13 cellular contexts compared by ENCODE assay signal in the genomic region with DNA sequence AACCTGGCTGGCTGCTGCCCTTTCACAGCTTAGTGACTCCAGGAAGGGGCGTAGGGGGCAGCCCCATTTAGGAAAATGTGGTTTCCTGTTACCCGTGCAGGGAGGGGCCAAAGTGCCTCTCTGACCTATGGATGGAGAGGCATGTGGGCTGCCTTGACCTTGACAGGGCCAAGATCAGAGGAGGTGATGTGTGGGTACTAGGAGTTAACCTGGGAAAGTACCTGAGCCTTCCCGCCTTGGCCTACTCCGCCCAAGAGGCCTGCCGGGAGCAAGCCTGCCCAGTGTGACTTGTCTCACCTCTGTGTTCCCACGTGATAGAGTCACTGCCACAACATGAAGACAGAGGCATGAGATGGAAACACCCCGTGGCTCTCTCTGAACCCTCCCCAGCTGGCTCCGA. TPM values are rescaled to one million over a fixed set of nuclear protein-coding genes. Genes with fewer than 3 reads are reported as not detected.
DNase-seq lines count a peak whose midpoint lies in the region; ATAC-seq, FAIRE-seq and TF ChIP-seq lines count a peak whose summit lies in the region.
"Had no signal": no experiment of that assay in that cellular context is flagged by ENCODE, and none has a peak within 500 bp of the region (broad histone marks: within the 10 kb centered on the region; RNA-seq: fewer than 3 reads in every experiment).

No MANE protein-coding gene starts in this region.

- no peaks in the 10 kb centered on the region for H3K79me2 ChIP-seq in H1 (ENCODE audit: control insufficient read depth in 1 of 2, insufficient read depth in 2 of 2, low read length in 2 of 2)

- H2BK120ac ChIP-seq in H1 (replicated peaks; ENCODE audit: low read depth, low read length) = no peak overlapping the region

- no peaks in the 10 kb centered on the region for H3K9me3 ChIP-seq in SJCRH30 (replicated peaks)
- no peaks in the 10 kb centered on the region for H3K9me3 ChIP-seq in H1 (ENCODE audit: insufficient read depth in 2 of 2, low read depth in 1 of 2, low read length in 1 of 2)
- no peaks in the 10 kb centered on the region for H3K9me3 ChIP-seq in esophagus squamous epithelium
- H3K9me3 ChIP-seq in endodermal cell (ENCODE audit: control insufficient read depth, low read length) = no peaks in the 10 kb centered on the region
- H3K9me3 ChIP-seq: thoracic aorta had no signal

- H4K8ac ChIP-seq in H1 (ENCODE audit: extremely low read depth, insufficient read depth, low read length) = 0 out of 2 replicates have a peak overlapping the region, but pooled peaks have one; percentile 18

- no peak overlapping the region for H3K23ac ChIP-seq in H1 (ENCODE audit: insufficient read length)

- peaks cover 0 to 2% of the 10 kb centered on the region in 2 experiments for H4K20me1 ChIP-seq in H1 (replicated peaks in 1 of 2; ENCODE audit: control insufficient read depth in 1 of 2, insufficient read depth in 2 of 2, low read length in 2 of 2)

- H3K4me1 ChIP-seq in SJCRH30 (peaks cover 20% of the 10 kb centered on the region), H1 (replicated peaks in 1 of 4; ENCODE audit: control insufficient read depth in 3 of 4, insufficient read depth in 4 of 4, low read length in 3 of 4) (peaks cover 0 to 4% (median 1%) of the 10 kb centered on the region in 4 experiments; a peak in 2 of 7 replicates), esophagus squamous epithelium (peaks cover 25 to 91% (median 30%) of the 10 kb centered on the region in 3 donors), endodermal cell (ENCODE audit: control insufficient read depth, insufficient read depth, low read length) (no peaks in the 10 kb centered on the region)

- no peak overlapping the region for H2BK5ac ChIP-seq in H1 (ENCODE audit: low read depth, low read length)

- H3K18ac ChIP-seq in H1 (ENCODE audit: extremely low read depth, low read length) = no peak overlapping the region

- no peak overlapping the region for H4K5ac ChIP-seq in H1 (ENCODE audit: insufficient read length, low read depth, low read length)

- DNase-seq in activated naive CD4-positive, alpha-beta T cell treated with anti-CD3 and anti-CD28 coated beads, Interleukin-2, amount 50 U/mL, for 72 hours (ENCODE audit: low spot score in 2 of 2) = peak in 1 of 2 donors; percentile 87
- DNase-seq in activated naive CD4-positive, alpha-beta T cell (lab: John Stamatoyannopoulos, UW) = no peak
- no peak for DNase-seq in SJCRH30
- DNase-seq in H1 (ENCODE audit: low read depth in 1 of 2, low spot score in 2 of 2) = no peak
- peak in 1 of 2 donors; percentile 25 for DNase-seq in stimulated activated effector memory CD8-positive, alpha-beta T cell treated with anti-CD3 and anti-CD28 coated beads, Interleukin-12 subunit alpha, Interleukin-12 subunit beta, amount 100 ng/mL, for 72 hours (ENCODE audit: low spot score in 2 of 2)
- no peak for DNase-seq in HTR-8/SVneo (ENCODE audit: insufficient read length, low spot score)
- no peak for DNase-seq in esophagus squamous epithelium (lab: John Stamatoyannopoulos, UW)
- no peak for DNase-seq in endodermal cell
- DNase-seq: C1 segment of cervical spinal cord had no signal

- no peak overlapping the region for H2AFZ ChIP-seq in H1 (ENCODE audit: low read length)

- TF ChIP-seq EP300 in H1 (IDR thresholded peaks at IDR 0.05; ENCODE audit: borderline replicate concordance in 1 of 2, low read depth in 2 of 2, low read length in 2 of 2) = no peak

- peaks cover 2% of the 10 kb centered on the region; the same call in 1 of the 2 replicates for H3K23me2 ChIP-seq in H1 (ENCODE audit: low read depth, low read length)

- H2BK20ac ChIP-seq in H1 (ENCODE audit: low read length) = no peak overlapping the region

- H3K56ac ChIP-seq in H1 (replicated peaks; ENCODE audit: insufficient read length, low read depth, low read length) = no peak overlapping the region

- H4K91ac ChIP-seq in H1 (replicated peaks; ENCODE audit: insufficient read length, low read length) = no peak overlapping the region

- peaks cover 45% of the 10 kb centered on the region for H3K4me1 Mint-ChIP-seq in stimulated activated effector memory CD8-positive, alpha-beta T cell treated with anti-CD3 and anti-CD28 coated beads, Interleukin-12 subunit alpha, Interleukin-12 subunit beta, amount 100 ng/mL, for 72 hours
- peaks cover 11% of the 10 kb centered on the region for H3K4me1 Mint-ChIP-seq in endodermal cell

- H3K14ac ChIP-seq in H1 (ENCODE audit: insufficient read length) = no peak overlapping the region

- ATAC-seq in activated naive CD4-positive, alpha-beta T cell treated with anti-CD3 and anti-CD28 coated beads, Interleukin-2, amount 50 U/mL, for 72 hours = peak; percentile 65 to 91
- peak; percentile 65 for ATAC-seq in stimulated activated effector memory CD8-positive, alpha-beta T cell treated with anti-CD3 and anti-CD28 coated beads, Interleukin-12 subunit alpha, Interleukin-12 subunit beta, amount 100 ng/mL, for 72 hours

- peak overlapping the region; percentile 22; the same call in 1 of the 2 replicates for H3K27ac ChIP-seq in SJCRH30
- H3K27ac ChIP-seq in H1 (ENCODE audit: low read depth, low read length) = no peak overlapping the region
- H3K27ac ChIP-seq in esophagus squamous epithelium = peak overlapping the region in 2 of 4 donors; percentile 40 to 50
- no peak overlapping the region for H3K27ac ChIP-seq in endodermal cell (ENCODE audit: low read depth, low read length)
- H3K27ac ChIP-seq: brain microvascular endothelial cell, KMS-11, thoracic aorta had no signal

- no peak overlapping the region for H3K4me3 ChIP-seq in SJCRH30
- no peak overlapping the region for H3K4me3 ChIP-seq in H1 (ENCODE audit: extremely low read depth in 1 of 4, insufficient read depth in 2 of 4, low read depth in 3 of 4, low read length in 4 of 4)
- no peak overlapping the region for H3K4me3 ChIP-seq in esophagus squamous epithelium
- H3K4me3 ChIP-seq in endodermal cell (ENCODE audit: low read length) = no peak overlapping the region
- H3K4me3 ChIP-seq: thoracic aorta had no signal

- H3K27me3 Mint-ChIP-seq in endodermal cell (ENCODE audit: insufficient read depth) = no peaks in the 10 kb centered on the region

- FAIRE-seq in H1 (lab: Jason Lieb, UNC) (no peak), HTR-8/SVneo (lab: Jason Lieb, UNC) (no peak)

- H3K27me3 ChIP-seq in SJCRH30 (no peaks in the 10 kb centered on the region), H1 (replicated peaks in 1 of 4; ENCODE audit: control insufficient read depth in 3 of 4, extremely low read depth in 1 of 4, insufficient read depth in 3 of 4, low read length in 3 of 4) (no peaks in the 10 kb centered on the region), esophagus squamous epithelium (no peaks in the 10 kb centered on the region), endodermal cell (ENCODE audit: control insufficient read depth, insufficient read depth, low read length, poor library complexity, severe bottlenecking) (no peaks in the 10 kb centered on the region)
- H3K27me3 ChIP-seq: brain microvascular endothelial cell had no signal

- peaks cover 5% of the 10 kb centered on the region; the same call in 1 of the 2 replicates for H3K79me1 ChIP-seq in H1 (ENCODE audit: low read depth, low read length)

- TF ChIP-seq POLR2A in H1 (IDR thresholded peaks at IDR 0.05; ENCODE audit: control extremely low read depth in 1 of 2, low read depth in 2 of 2, low read length in 2 of 2) = no peak
- no peak for TF ChIP-seq POLR2A in esophagus squamous epithelium (IDR thresholded peaks at IDR 0.05)

- 0 out of 2 replicates have a peak overlapping the region, but pooled peaks have one; percentile 27 for H2BK12ac ChIP-seq in H1 (ENCODE audit: low read depth, low read length)

- H3K4me2 ChIP-seq in H1 (ENCODE audit: insufficient read depth in 1 of 2, low read depth in 2 of 2, low read length in 2 of 2) = no peak overlapping the region
- H3K4me2 ChIP-seq: KMS-11 had no signal

- H3K36me3 ChIP-seq in SJCRH30 = no peaks in the 10 kb centered on the region
- no peaks in the 10 kb centered on the region for H3K36me3 ChIP-seq in H1 (ENCODE audit: control insufficient read depth in 2 of 4, insufficient read depth in 4 of 4, low read length in 3 of 4)
- peaks cover 0 to 7% (median 0%) of the 10 kb centered on the region in 3 donors for H3K36me3 ChIP-seq in esophagus squamous epithelium
- H3K36me3 ChIP-seq in endodermal cell (ENCODE audit: control insufficient read depth, insufficient read depth, low read length) = no peaks in the 10 kb centered on the region
- H3K36me3 ChIP-seq: brain microvascular endothelial cell, thoracic aorta had no signal

- H2BK15ac ChIP-seq in H1 (ENCODE audit: low read length) = no peak overlapping the region

- H3K4me3 Mint-ChIP-seq in stimulated activated effector memory CD8-positive, alpha-beta T cell treated with anti-CD3 and anti-CD28 coated beads, Interleukin-12 subunit alpha, Interleukin-12 subunit beta, amount 100 ng/mL, for 72 hours = peak overlapping the region; percentile 21
- H3K4me3 Mint-ChIP-seq in endodermal cell = no peak overlapping the region

- POLR2A ChIA-PET in H1 (lab: Charles Lee; ENCODE audit: partially characterized antibody) = no interaction called here

- peak overlapping the region in 1 of 2 donors; percentile 54 for H3K27ac Mint-ChIP-seq in activated naive CD4-positive, alpha-beta T cell treated with anti-CD3 and anti-CD28 coated beads, Interleukin-2, amount 50 U/mL, for 72 hours
- peak overlapping the region; percentile 40 for H3K27ac Mint-ChIP-seq in stimulated activated effector memory CD8-positive, alpha-beta T cell treated with anti-CD3 and anti-CD28 coated beads, Interleukin-12 subunit alpha, Interleukin-12 subunit beta, amount 100 ng/mL, for 72 hours
- H3K27ac Mint-ChIP-seq in endodermal cell = no peak overlapping the region

- H3K36me3 Mint-ChIP-seq in activated naive CD4-positive, alpha-beta T cell treated with anti-CD3 and anti-CD28 coated beads, Interleukin-2, amount 50 U/mL, for 72 hours = no peaks in the 10 kb centered on the region
- H3K36me3 Mint-ChIP-seq in stimulated activated effector memory CD8-positive, alpha-beta T cell treated with anti-CD3 and anti-CD28 coated beads, Interleukin-12 subunit alpha, Interleukin-12 subunit beta, amount 100 ng/mL, for 72 hours = no peaks in the 10 kb centered on the region
- no peaks in the 10 kb centered on the region for H3K36me3 Mint-ChIP-seq in endodermal cell (ENCODE audit: low read depth)

- TF ChIP-seq RAD21 in H1 (IDR thresholded peaks at IDR 0.05 in 1 of 2, conservative IDR thresholded peaks at IDR 0.05 in 1 of 2; ENCODE audit: low read depth in 2 of 2, low read length in 2 of 2) = no peak

- WGBS in H1 (ENCODE audit: extremely low coverage in 1 of 2, insufficient coverage in 1 of 2, insufficient read length in 1 of 2, insufficient replicate concordance in 2 of 2, low coverage in 1 of 2, low lambda C conversion rate in 2 of 2, missing lambda C conversion rate in 1 of 2), 2 experiments = 94% methylated on average over 8 of the region's 8 CpGs; no CpG with 5 or more reads in 1 of the 2 experiments
- 30 to 78% methylated on average over 3 of the region's 8 CpGs for WGBS in esophagus squamous epithelium, 2 donors
- WGBS in endodermal cell (ENCODE audit: insufficient coverage in 1 of 2, insufficient read length in 1 of 2), 2 experiments = 92% methylated on average over 8 of the region's 8 CpGs

- H3K9ac ChIP-seq in H1 (replicated peaks in 1 of 4; ENCODE audit: extremely low read depth in 1 of 4, low read depth in 3 of 4, low read length in 3 of 4) (no peak overlapping the region), endodermal cell (ENCODE audit: extremely low read depth, low read length, poor library complexity, severe bottlenecking) (no peak overlapping the region)
- H3K9ac ChIP-seq: KMS-11 had no signal

- H2AK5ac ChIP-seq in H1 (ENCODE audit: low read depth, low read length) = no peak overlapping the region

- H3K9me3 Mint-ChIP-seq in activated naive CD4-positive, alpha-beta T cell treated with anti-CD3 and anti-CD28 coated beads, Interleukin-2, amount 50 U/mL, for 72 hours = peaks cover 0 to under 1% of the 10 kb centered on the region in 2 donors
- H3K9me3 Mint-ChIP-seq in stimulated activated effector memory CD8-positive, alpha-beta T cell treated with anti-CD3 and anti-CD28 coated beads, Interleukin-12 subunit alpha, Interleukin-12 subunit beta, amount 100 ng/mL, for 72 hours = no peaks in the 10 kb centered on the region
- no peaks in the 10 kb centered on the region for H3K9me3 Mint-ChIP-seq in endodermal cell
- H3K9me3 Mint-ChIP-seq: nephron had no signal

- intact Hi-C loops in esophagus squamous epithelium (cut with DNase I) = no loop called here

- H3K4ac ChIP-seq in H1 (replicated peaks; ENCODE audit: insufficient read length, low read depth, low read length) = no peak overlapping the region

- TF ChIP-seq CTCF in H1 (IDR thresholded peaks at IDR 0.05; ENCODE audit: control extremely low read depth in 1 of 3, insufficient read depth in 1 of 3, low read depth in 1 of 3, low read length in 3 of 3) (no peak), esophagus squamous epithelium (IDR thresholded peaks at IDR 0.05) (no peak), endodermal cell (conservative IDR thresholded peaks at IDR 0.05) (no peak)

- CTCF ChIA-PET in H1 (lab: Charles Lee; ENCODE audit: partially characterized antibody) = interaction anchor here (1.1 to 1.8 kb wide), 2 partner anchors 13 to 55 kb away, joined by 3 to 7 read pairs; no protein-coding TSS in a partner anchor

RNA-seq across cellular contexts. Expression of a gene that starts 33.4 kb away (rescaled TPM):
- total RNA-seq in activated naive CD4-positive, alpha-beta T cell treated with anti-CD3 and anti-CD28 coated beads, Interleukin-2, amount 50 U/mL, for 72 hours = 10 to 100 TPM; 33.8 to 42.4 TPM
- 8.6 and 8.8 TPM in 2 replicates for total RNA-seq in SJCRH30 (2014; rRNA removed; shearing (Covaris generic))
- 20.5 and 25.6 TPM in 2 replicates for total RNA-seq in H1 (2021; fragmentation: NEBNext Ultra II Directional; extraction: Animal tissue kit (Norgen Biotek cat#: 25700))
- 7.9 and 8.6 TPM in 2 replicates for polyA plus RNA-seq in H1 (2011; rRNA removed)
- polyA plus RNA-seq in H1 (2011; cell fraction: cytosol; rRNA removed) = 9.2 TPM
- polyA plus RNA-seq in H1 (2011; cell fraction: nucleus; rRNA removed) = 18.3 TPM
- polyA plus RNA-seq in H1 (2012, experiment 1 of 2) = 14.3 to 23.8 TPM (median 16.0 TPM) in 4 replicates
- 5.4 TPM for polyA plus RNA-seq in H1 (2012, experiment 2 of 2)
- 10.3 TPM for polyA plus RNA-seq in H1 (2013, experiment 1 of 2)
- polyA plus RNA-seq in H1 (2013, experiment 2 of 2) = 9.8 TPM
- polyA minus RNA-seq in H1 (2011; rRNA and poly(A)+ RNA removed) = 12.8 and 15.9 TPM in 2 replicates
- polyA minus RNA-seq in H1 (2011; cell fraction: cytosol; rRNA and poly(A)+ RNA removed) = 8.7 TPM
- 8.7 TPM for polyA minus RNA-seq in H1 (2011; cell fraction: nucleus; rRNA and poly(A)+ RNA removed)
- total RNA-seq in esophagus squamous epithelium = 100 to 1,000 TPM in 1 of 4 donors, 10 to 100 TPM in 3; 27.0 to 122 (median 33.3) TPM
- 10 to 100 TPM; 38.0 to 43.3 TPM for total RNA-seq in endodermal cell
- 32.1 TPM for polyA plus RNA-seq in endodermal cell (2013, experiment 1 of 2)
- polyA plus RNA-seq in endodermal cell (2013, experiment 2 of 2) = 27.6 TPM
